12 cellular contexts compared by ENCODE assay signal in the genomic region with DNA sequence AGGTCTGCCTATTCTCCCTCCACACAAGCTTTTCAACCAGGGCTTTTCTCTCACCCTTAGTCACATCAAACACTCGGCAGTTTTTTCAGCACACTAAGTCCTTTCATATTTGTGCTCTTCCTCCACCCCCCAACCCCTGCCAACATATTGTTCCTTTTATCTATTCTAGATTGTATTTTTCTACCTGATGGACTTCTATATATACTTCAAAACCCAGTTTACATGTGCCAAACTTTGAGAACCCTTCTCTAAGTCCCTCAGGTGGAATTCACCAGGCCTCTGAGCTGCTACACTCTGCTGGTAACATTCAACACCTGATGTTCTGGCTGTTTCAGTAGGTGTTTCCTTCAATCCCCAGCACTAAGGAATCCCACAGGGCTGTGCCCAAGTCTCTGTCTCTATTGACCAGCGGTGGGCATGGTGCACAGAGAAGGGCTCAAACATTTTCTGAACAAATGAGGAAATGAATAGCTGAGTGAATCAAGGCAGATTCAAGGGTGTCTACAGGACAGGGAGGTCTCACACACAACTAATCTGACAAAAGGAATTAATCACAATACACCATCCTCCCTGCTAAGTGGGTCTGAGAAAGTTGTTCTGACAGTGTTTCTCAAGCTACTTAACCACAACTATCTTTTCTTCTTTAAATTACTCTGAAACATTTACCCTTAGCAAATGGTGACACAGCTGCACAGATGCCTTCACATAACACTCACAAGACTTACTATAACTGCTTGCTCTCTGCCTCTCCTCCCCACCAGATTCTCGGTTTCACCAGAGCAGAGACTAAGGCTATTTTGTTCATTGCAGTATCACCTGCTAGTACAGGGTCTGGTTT.
DNase-seq lines count a peak whose midpoint lies in the region; ATAC-seq, FAIRE-seq and TF ChIP-seq lines count a peak whose summit lies in the region.
"Had no signal": no experiment of that assay in that cellular context is flagged by ENCODE, and none has a peak within 500 bp of the region (broad histone marks: within the 10 kb centered on the region; RNA-seq: fewer than 3 reads in every experiment).

No MANE protein-coding gene starts in this region.

- TF ChIP-seq POLR2A in GM18505 (IDR thresholded peaks at IDR 0.05; ENCODE audit: borderline replicate concordance, extremely low read depth, insufficient read depth, insufficient read length), result no peak
- no peak for TF ChIP-seq POLR2A in esophagus squamous epithelium (IDR thresholded peaks at IDR 0.05)

- peaks cover 0 to 5% (median 0%) of the 10 kb centered on the region in 3 donors for H3K4me1 ChIP-seq in esophagus squamous epithelium
- H3K4me1 ChIP-seq: HAP-1 had no signal

- WGBS in esophagus squamous epithelium, 2 donors, result 79 to 87% methylated on average over 2 to 3 of the region's 3 CpGs

- H3K27ac ChIP-seq in esophagus squamous epithelium, result no peak overlapping the region

- H3K27me3 ChIP-seq in esophagus squamous epithelium, result no peaks in the 10 kb centered on the region

- DNase-seq in GM19239 (ENCODE audit: insufficient read length, low spot score) (no peak), EL (no peak), SHP77 treated with DMSO at 0.1 percent for 48 hours (lab: John Stamatoyannopoulos, UW) (no peak), retina (no peak), esophagus squamous epithelium (lab: John Stamatoyannopoulos, UW) (no peak)
- DNase-seq: amygdala, OCI-M1 had no signal

- intact Hi-C loops in esophagus squamous epithelium (cut with DNase I), result no loop called here

- no peak for TF ChIP-seq CTCF in esophagus squamous epithelium (IDR thresholded peaks at IDR 0.05)

- ATAC-seq in GM18505 (IDR thresholded peaks at IDR 0.05; ENCODE audit: unreplicated experiment) (peak; percentile 83), HG02678 (IDR thresholded peaks at IDR 0.05; ENCODE audit: unreplicated experiment) (peak; percentile 97), HG03521 (IDR thresholded peaks at IDR 0.05; ENCODE audit: unreplicated experiment) (peak; percentile 97)

- H3K4me3 ChIP-seq in esophagus squamous epithelium, result no peak overlapping the region
- H3K4me3 ChIP-seq: HAP-1 had no signal

- peak; percentile 55 for FAIRE-seq in GM19239 (lab: Jason Lieb, UNC)
- FAIRE-seq: endothelial cell of umbilical vein had no signal

- H3K9me3 ChIP-seq in esophagus squamous epithelium, result no peaks in the 10 kb centered on the region
- H3K9me3 ChIP-seq: HAP-1 had no signal

- no peaks in the 10 kb centered on the region for H3K36me3 ChIP-seq in esophagus squamous epithelium
- H3K36me3 ChIP-seq: HAP-1 had no signal
